ENCODE assay signal across 9 cellular contexts in the genomic region with DNA sequence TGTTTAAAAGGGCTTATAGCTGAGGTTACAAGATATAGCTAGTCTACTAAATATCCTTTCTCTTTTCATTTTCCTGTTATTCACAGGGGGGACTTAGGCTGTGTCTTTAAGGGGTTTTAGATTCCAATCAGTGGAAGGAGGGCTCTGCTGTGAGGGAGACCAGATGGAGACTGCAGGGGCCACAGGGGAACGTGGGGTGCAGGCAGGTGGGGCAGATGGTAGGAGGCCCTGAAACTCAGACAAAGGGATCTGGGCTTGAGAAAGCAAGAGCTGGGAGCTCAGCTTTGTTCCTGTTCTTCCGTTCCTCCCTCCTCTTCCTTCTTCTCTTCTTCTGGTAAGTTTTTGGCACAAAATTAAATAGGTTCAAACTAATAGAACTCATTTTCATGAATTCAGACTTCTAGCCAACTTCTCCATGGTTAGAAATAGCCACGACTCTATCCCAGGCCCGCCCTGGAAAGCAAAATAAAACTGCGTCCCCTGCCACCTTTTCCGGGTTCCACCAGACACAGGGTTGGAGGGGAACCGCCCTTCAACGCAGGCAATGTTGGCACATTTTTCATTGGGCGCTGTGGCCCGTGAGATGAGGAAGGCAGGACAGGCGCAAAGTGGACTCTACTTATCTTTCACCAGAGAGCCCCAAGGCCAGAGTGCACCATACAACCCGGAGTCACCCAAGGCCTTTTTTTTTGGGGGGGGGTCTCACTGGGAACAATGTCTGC. TPM values are rescaled to one million over a fixed set of nuclear protein-coding genes. Genes with fewer than 3 reads are reported as not detected.
DNase-seq lines count a peak whose midpoint lies in the region; ATAC-seq and TF ChIP-seq lines count a peak whose summit lies in the region.
"Had no signal": no experiment of that assay in that cellular context is flagged by ENCODE, and none has a peak within 500 bp of the region (broad histone marks: within the 10 kb centered on the region; RNA-seq: fewer than 3 reads in every experiment).

No MANE protein-coding gene starts in this region.

- H3K9me3 ChIP-seq in transverse colon, result no peaks in the 10 kb centered on the region

- H3K36me3 ChIP-seq in transverse colon, result no peaks in the 10 kb centered on the region

- TF ChIP-seq EP300 in transverse colon (IDR thresholded peaks at IDR 0.05; ENCODE audit: low read depth), result no peak

- peak overlapping the region; percentile 91 for H3K4me3 Mint-ChIP-seq in activated naive CD4-positive, alpha-beta T cell treated with anti-CD3 and anti-CD28 coated beads, Interleukin-2, amount 50 U/mL, for 24 hours

- H3K4me1 Mint-ChIP-seq in activated naive CD4-positive, alpha-beta T cell treated with anti-CD3 and anti-CD28 coated beads, Interleukin-2, amount 50 U/mL, for 24 hours, result peaks cover 46% of the 10 kb centered on the region

- no peak for TF ChIP-seq CTCF in transverse colon (IDR thresholded peaks at IDR 0.05)

- intact Hi-C loops in transverse colon (cut with DNase I; ENCODE audit: low total_unique reads), result loop anchor here (5.0 kb wide), 1 partner anchor 109 kb away; no protein-coding TSS in a partner anchor

- H3K27ac ChIP-seq in transverse colon, result peak overlapping the region; percentile 52 to 99 (median 86)
- H3K27ac ChIP-seq: C4-2B had no signal

- peaks cover 0 to 10% (median 3%) of the 10 kb centered on the region in 4 donors for H3K4me1 ChIP-seq in transverse colon

- no peaks in the 10 kb centered on the region for H3K27me3 ChIP-seq in transverse colon

- peak overlapping the region in 1 of 4 donors; percentile 9 for H3K4me3 ChIP-seq in transverse colon

- peaks cover 5% of the 10 kb centered on the region for H3K36me3 Mint-ChIP-seq in activated naive CD4-positive, alpha-beta T cell treated with anti-CD3 and anti-CD28 coated beads, Interleukin-2, amount 50 U/mL, for 24 hours

- in situ Hi-C loops in transverse colon (cut with MboI; ENCODE audit: low pct_ligation_motif_present in 1 of 4, low pct_unique_long_range_greater_than_20kb in 1 of 4, low sequenced_read_pairs in 3 of 4), result loop anchor here (25.0 kb wide), 2 partner anchors 516 to 691 kb away; a partner anchor contains a TSS

- TF ChIP-seq POLR2A in transverse colon (IDR thresholded peaks at IDR 0.05), result no peak

- no peak for ATAC-seq in HG03039 (IDR thresholded peaks at IDR 0.05; ENCODE audit: unreplicated experiment)

- peak overlapping the region; percentile 99 for H3K27ac Mint-ChIP-seq in activated naive CD4-positive, alpha-beta T cell treated with anti-CD3 and anti-CD28 coated beads, Interleukin-2, amount 50 U/mL, for 24 hours

- H3K9me3 Mint-ChIP-seq in activated naive CD4-positive, alpha-beta T cell treated with anti-CD3 and anti-CD28 coated beads, Interleukin-2, amount 50 U/mL, for 24 hours, result no peaks in the 10 kb centered on the region

- 54 to 68% methylated on average over 6 to 12 of the region's 12 CpGs for WGBS in transverse colon (ENCODE audit: low coverage in 1 of 2), 2 donors

- no peaks in the 10 kb centered on the region for H3K27me3 Mint-ChIP-seq in activated naive CD4-positive, alpha-beta T cell treated with anti-CD3 and anti-CD28 coated beads, Interleukin-2, amount 50 U/mL, for 24 hours

- DNase-seq in activated effector memory CD4-positive, alpha-beta T cell treated with anti-CD3 and anti-CD28 coated beads, Interleukin-2, amount 50 U/mL, for 16 hours, result peak; percentile 75
- no peak for DNase-seq in activated effector memory CD4-positive, alpha-beta T cell treated with Interleukin-2 at 50 U/mL for 16 hours
- DNase-seq in medulla oblongata (ENCODE audit: extremely low spot score) (peak; percentile 46), transverse colon (no peak), NCI-H1105 (lab: John Stamatoyannopoulos, UW) (no peak), cortex of kidney (lab: John Stamatoyannopoulos, UW) (no peak)

RNA-seq across cellular contexts. Expression of a gene that starts 3.5 kb away (rescaled TPM):
- total RNA-seq in transverse colon, result 1,000 to 10,000 TPM in 3 of 4 donors, 100 to 1,000 TPM in 1; 680 to 4,578 (median 2,996) TPM

Comparison
In these comparisons a context has a peak if more than half of its experiments do, and no peak if none do; other contexts are left out.
1. DNase-seq: peak in activated effector memory CD4-positive, alpha-beta T cell treated with anti-CD3 and anti-CD28 coated beads, Interleukin-2, amount 50 U/mL, for 16 hours (single experiment) and medulla oblongata (single experiment); none in activated effector memory CD4-positive, alpha-beta T cell treated with Interleukin-2 at 50 U/mL for 16 hours (single experiment), transverse colon (single experiment), NCI-H1105 (single experiment) and cortex of kidney (single experiment).